ENCODE assay signal across 13 cellular contexts in the genomic region with DNA sequence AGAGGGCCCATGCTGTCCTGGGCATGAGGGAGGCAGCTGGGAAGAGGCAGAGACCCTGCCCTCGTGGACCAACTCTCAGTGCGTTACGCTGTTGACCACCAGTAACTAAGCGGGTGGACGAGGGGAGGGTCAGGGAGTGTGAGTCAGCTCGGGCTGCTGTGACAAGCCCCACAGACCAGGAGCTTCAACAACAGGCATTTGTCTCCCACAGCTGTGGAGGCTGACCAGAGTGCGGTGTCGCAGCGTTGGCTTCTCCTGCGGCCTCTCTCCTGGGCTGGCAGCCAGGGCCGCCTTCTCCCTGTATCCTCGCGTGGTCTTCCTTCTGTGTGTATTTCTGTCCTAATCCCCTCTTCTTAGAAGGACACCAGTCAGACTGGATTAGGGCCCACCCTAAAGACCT. TPM values are rescaled to one million over a fixed set of nuclear protein-coding genes. Genes with fewer than 3 reads are reported as not detected.
DNase-seq lines count a peak whose midpoint lies in the region; ATAC-seq and TF ChIP-seq lines count a peak whose summit lies in the region.
"Had no signal": no experiment of that assay in that cellular context is flagged by ENCODE, and none has a peak within 500 bp of the region (broad histone marks: within the 10 kb centered on the region; RNA-seq: fewer than 3 reads in every experiment).

No MANE protein-coding gene starts in this region.

- H3K27me3 ChIP-seq in DND-41 (ENCODE audit: insufficient read depth, low read length, poor library complexity) (no peaks in the 10 kb centered on the region), right cardiac atrium (ENCODE audit: control insufficient read depth, insufficient read depth) (no peaks in the 10 kb centered on the region), testis (no peaks in the 10 kb centered on the region)

- peaks cover 29% of the 10 kb centered on the region for H3K4me1 Mint-ChIP-seq in activated naive CD8-positive, alpha-beta T cell treated with anti-CD3 and anti-CD28 coated beads, Interleukin-2, amount 50 U/mL, for 24 hours
- H3K4me1 Mint-ChIP-seq in progenitor cell of endocrine pancreas (ENCODE audit: low read depth): peaks cover 1% of the 10 kb centered on the region

- H3K9ac ChIP-seq in DND-41 (ENCODE audit: low read depth, low read length): no peak overlapping the region

- H3K27ac ChIP-seq in DND-41 (ENCODE audit: low read length) (0 out of 2 replicates have a peak overlapping the region, but pooled peaks have one; percentile 78), right cardiac atrium (ENCODE audit: low read length) (no peak overlapping the region), testis (no peak overlapping the region)
- H3K27ac ChIP-seq: C4-2B had no signal

- no peak overlapping the region for H3K4me3 Mint-ChIP-seq in activated naive CD8-positive, alpha-beta T cell treated with anti-CD3 and anti-CD28 coated beads, Interleukin-2, amount 50 U/mL, for 24 hours
- H3K4me3 Mint-ChIP-seq in progenitor cell of endocrine pancreas (ENCODE audit: low read depth): no peak overlapping the region
- H3K4me3 Mint-ChIP-seq: neural crest cell had no signal

- no peaks in the 10 kb centered on the region for H4K20me1 ChIP-seq in DND-41 (ENCODE audit: insufficient read depth, low read length)

- no peak overlapping the region for H2AFZ ChIP-seq in DND-41 (ENCODE audit: low read depth, low read length)

- H3K4me3 ChIP-seq in DND-41 (ENCODE audit: low read depth in 1 of 2, low read length in 2 of 2) (no peak overlapping the region), right cardiac atrium (ENCODE audit: low read length) (no peak overlapping the region), testis (no peak overlapping the region)

- no peaks in the 10 kb centered on the region for H3K36me3 Mint-ChIP-seq in activated naive CD8-positive, alpha-beta T cell treated with anti-CD3 and anti-CD28 coated beads, Interleukin-2, amount 50 U/mL, for 24 hours (ENCODE audit: low read depth)
- no peaks in the 10 kb centered on the region for H3K36me3 Mint-ChIP-seq in progenitor cell of endocrine pancreas (ENCODE audit: insufficient read depth)

- no peak overlapping the region for H3K4me2 ChIP-seq in DND-41 (ENCODE audit: insufficient read depth, low read length)

- peak overlapping the region; percentile 39 for H3K27ac Mint-ChIP-seq in activated naive CD8-positive, alpha-beta T cell treated with anti-CD3 and anti-CD28 coated beads, Interleukin-2, amount 50 U/mL, for 24 hours
- H3K27ac Mint-ChIP-seq in progenitor cell of endocrine pancreas: peak overlapping the region; percentile 52

- no peak for TF ChIP-seq POLR2A in testis (IDR thresholded peaks at IDR 0.05)

- H3K27me3 Mint-ChIP-seq in activated naive CD8-positive, alpha-beta T cell treated with anti-CD3 and anti-CD28 coated beads, Interleukin-2, amount 50 U/mL, for 24 hours: no peaks in the 10 kb centered on the region
- peaks cover 8% of the 10 kb centered on the region for H3K27me3 Mint-ChIP-seq in progenitor cell of endocrine pancreas

- H3K36me3 ChIP-seq in DND-41 (ENCODE audit: insufficient read depth, low read length) (no peaks in the 10 kb centered on the region), testis (ENCODE audit: low read depth, missing control alignments) (no peaks in the 10 kb centered on the region)

- H3K4me1 ChIP-seq in DND-41 (ENCODE audit: insufficient read depth, low read length): peaks cover 23% of the 10 kb centered on the region
- peaks cover 13% of the 10 kb centered on the region for H3K4me1 ChIP-seq in right cardiac atrium (ENCODE audit: control insufficient read depth, insufficient read depth, low read length)
- no peaks in the 10 kb centered on the region for H3K4me1 ChIP-seq in testis

- TF ChIP-seq CTCF in DND-41 (IDR thresholded peaks at IDR 0.05; ENCODE audit: borderline replicate concordance, extremely low read depth, low read length, poor library complexity, severe bottlenecking) (no peak), progenitor cell of endocrine pancreas (IDR thresholded peaks at IDR 0.05; ENCODE audit: unreplicated experiment) (no peak), testis (IDR thresholded peaks at IDR 0.05) (no peak)

- WGBS in right cardiac atrium: 44% methylated on average over 13 of the region's 13 CpGs
- 60 to 83% methylated on average over 1 to 13 of the region's 13 CpGs for WGBS in testis, 2 donors

- H3K79me2 ChIP-seq in DND-41 (ENCODE audit: insufficient read depth, low read length): no peaks in the 10 kb centered on the region

- H3K9me3 Mint-ChIP-seq in activated naive CD8-positive, alpha-beta T cell treated with anti-CD3 and anti-CD28 coated beads, Interleukin-2, amount 50 U/mL, for 24 hours: no peaks in the 10 kb centered on the region
- no peaks in the 10 kb centered on the region for H3K9me3 Mint-ChIP-seq in progenitor cell of endocrine pancreas (ENCODE audit: low read depth)
- H3K9me3 Mint-ChIP-seq: neural crest cell had no signal

- no peak for ATAC-seq in DND-41 (ENCODE audit: insufficient read depth, low read depth)
- ATAC-seq in activated naive CD8-positive, alpha-beta T cell treated with anti-CD3 and anti-CD28 coated beads, Interleukin-2, amount 50 U/mL, for 24 hours: no peak
- ATAC-seq in right cardiac atrium: peak in 1 of 2 donors; percentile 6

- intact Hi-C loops in right cardiac atrium (cut with DNase I): no loop called here
- intact Hi-C loops in testis (cut with DNase I; ENCODE audit: low total_unique reads): no loop called here

- DNase-seq in DND-41 (no peak), right cardiac atrium (peak in 2 of 3 donors; percentile 48 to 75), progenitor cell of endocrine pancreas (ENCODE audit: low spot score, unreplicated experiment) (no peak), testis (no peak), AG08396 (ENCODE audit: low spot score) (no peak), NCI-H2171 (lab: John Stamatoyannopoulos, UW) (no peak), SKM-1 (lab: John Stamatoyannopoulos, UW; ENCODE audit: unreplicated experiment) (no peak)
- no peak for DNase-seq in activated naive CD8-positive, alpha-beta T cell treated with anti-CD3 and anti-CD28 coated beads, Interleukin-2, amount 50 U/mL, for 24 hours
- DNase-seq: GDM1 had no signal

- H3K9me3 ChIP-seq in DND-41 (ENCODE audit: insufficient read depth, low read length, severe bottlenecking): no peaks in the 10 kb centered on the region
- H3K9me3 ChIP-seq in right cardiac atrium (ENCODE audit: control insufficient read depth, low read length): no peaks in the 10 kb centered on the region
- H3K9me3 ChIP-seq in testis: no peaks in the 10 kb centered on the region

RNA-seq across cellular contexts. Expression of a gene that starts 13.0 kb away (rescaled TPM):
- total RNA-seq in right cardiac atrium: 1 to 10 TPM in 2 of 4 donors, under 1 TPM in 2; 0.69 to 1.2 (median 0.94) TPM
- polyA plus RNA-seq in right cardiac atrium: 1.2 TPM
- 0.60 TPM in 2 replicates for total RNA-seq in progenitor cell of endocrine pancreas
- 1 to 10 TPM; 2.8 to 2.9 TPM for total RNA-seq in testis
- polyA plus RNA-seq in testis (ENCODE audit: insufficient read depth, low read depth, low replicate concordance): 2.6 TPM
- total RNA-seq: LHCN-M2 had no signal

RNA-seq across cellular contexts. Expression of a gene that starts 20.3 kb away (rescaled TPM):
- total RNA-seq in right cardiac atrium (1 to 10 TPM in 1 of 4 donors, under 1 TPM in 3; 0.06 to 1.0 (median 0.63) TPM), progenitor cell of endocrine pancreas (2.4 and 2.7 TPM in 2 replicates), testis (10 to 100 TPM; 16.0 to 26.7 TPM)
- polyA plus RNA-seq in right cardiac atrium (0.11 TPM), testis (ENCODE audit: insufficient read depth, low read depth, low replicate concordance) (62.0 TPM)
- total RNA-seq: LHCN-M2; T-helper 2 cell treated with Interferon-gamma antibody and Interleukin-4, amounts not matched to agents 100 ng/mL and 5 ng/mL, for 36 hours had no signal

RNA-seq across cellular contexts. Expression of a gene that starts 46.4 kb away (rescaled TPM):
- not detected for total RNA-seq in right cardiac atrium
- polyA plus RNA-seq in right cardiac atrium: not detected
- total RNA-seq in progenitor cell of endocrine pancreas: not detected in 2 replicates
- 1 to 10 TPM; 1.4 to 1.7 TPM for total RNA-seq in testis
- polyA plus RNA-seq in testis (ENCODE audit: insufficient read depth, low read depth, low replicate concordance): 2.1 TPM
- total RNA-seq: LHCN-M2; neural crest cell; T-helper 2 cell treated with Interferon-gamma antibody and Interleukin-4, amounts not matched to agents 100 ng/mL and 5 ng/mL, for 36 hours had no signal

Comparison
In these comparisons a context has a peak if more than half of its experiments do, and no peak if none do; other contexts are left out.
1. DNase-seq: peak in right cardiac atrium (2 of 3); none in DND-41 (single experiment), activated naive CD8-positive, alpha-beta T cell treated with anti-CD3 and anti-CD28 coated beads, Interleukin-2, amount 50 U/mL, for 24 hours (single experiment), progenitor cell of endocrine pancreas (single experiment), testis (single experiment), AG08396 (single experiment), NCI-H2171 (single experiment) and SKM-1 (single experiment).